ENCODE assay signal across 1 cellular context in the genomic region with DNA sequence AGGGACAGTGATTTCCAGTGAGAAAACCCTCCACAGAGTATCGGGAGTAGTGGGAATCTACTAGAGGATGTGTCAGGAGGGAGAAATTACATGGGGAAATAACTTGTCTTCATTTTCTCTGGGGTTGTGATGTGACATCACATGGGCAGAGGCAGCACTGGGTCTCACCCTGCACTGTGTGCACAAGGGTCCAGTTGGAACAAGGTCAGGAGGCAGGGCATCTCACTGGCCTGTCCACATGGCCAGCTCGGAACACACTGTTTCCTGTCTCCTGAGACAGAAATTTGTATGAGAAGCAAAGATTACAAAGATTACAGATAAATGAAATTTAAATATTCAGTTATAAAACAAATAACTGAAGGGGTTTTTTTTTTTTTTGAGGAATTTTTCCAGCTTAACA.
TF ChIP-seq lines count a peak whose summit lies in the region.

No MANE protein-coding gene starts in this region.

TF ChIP-seq in GM23338, 12 proteins besides CTCF, POLR2A, EP300 and RAD21 (continued from another document):
- TF ChIP-seq, protein P1, sequence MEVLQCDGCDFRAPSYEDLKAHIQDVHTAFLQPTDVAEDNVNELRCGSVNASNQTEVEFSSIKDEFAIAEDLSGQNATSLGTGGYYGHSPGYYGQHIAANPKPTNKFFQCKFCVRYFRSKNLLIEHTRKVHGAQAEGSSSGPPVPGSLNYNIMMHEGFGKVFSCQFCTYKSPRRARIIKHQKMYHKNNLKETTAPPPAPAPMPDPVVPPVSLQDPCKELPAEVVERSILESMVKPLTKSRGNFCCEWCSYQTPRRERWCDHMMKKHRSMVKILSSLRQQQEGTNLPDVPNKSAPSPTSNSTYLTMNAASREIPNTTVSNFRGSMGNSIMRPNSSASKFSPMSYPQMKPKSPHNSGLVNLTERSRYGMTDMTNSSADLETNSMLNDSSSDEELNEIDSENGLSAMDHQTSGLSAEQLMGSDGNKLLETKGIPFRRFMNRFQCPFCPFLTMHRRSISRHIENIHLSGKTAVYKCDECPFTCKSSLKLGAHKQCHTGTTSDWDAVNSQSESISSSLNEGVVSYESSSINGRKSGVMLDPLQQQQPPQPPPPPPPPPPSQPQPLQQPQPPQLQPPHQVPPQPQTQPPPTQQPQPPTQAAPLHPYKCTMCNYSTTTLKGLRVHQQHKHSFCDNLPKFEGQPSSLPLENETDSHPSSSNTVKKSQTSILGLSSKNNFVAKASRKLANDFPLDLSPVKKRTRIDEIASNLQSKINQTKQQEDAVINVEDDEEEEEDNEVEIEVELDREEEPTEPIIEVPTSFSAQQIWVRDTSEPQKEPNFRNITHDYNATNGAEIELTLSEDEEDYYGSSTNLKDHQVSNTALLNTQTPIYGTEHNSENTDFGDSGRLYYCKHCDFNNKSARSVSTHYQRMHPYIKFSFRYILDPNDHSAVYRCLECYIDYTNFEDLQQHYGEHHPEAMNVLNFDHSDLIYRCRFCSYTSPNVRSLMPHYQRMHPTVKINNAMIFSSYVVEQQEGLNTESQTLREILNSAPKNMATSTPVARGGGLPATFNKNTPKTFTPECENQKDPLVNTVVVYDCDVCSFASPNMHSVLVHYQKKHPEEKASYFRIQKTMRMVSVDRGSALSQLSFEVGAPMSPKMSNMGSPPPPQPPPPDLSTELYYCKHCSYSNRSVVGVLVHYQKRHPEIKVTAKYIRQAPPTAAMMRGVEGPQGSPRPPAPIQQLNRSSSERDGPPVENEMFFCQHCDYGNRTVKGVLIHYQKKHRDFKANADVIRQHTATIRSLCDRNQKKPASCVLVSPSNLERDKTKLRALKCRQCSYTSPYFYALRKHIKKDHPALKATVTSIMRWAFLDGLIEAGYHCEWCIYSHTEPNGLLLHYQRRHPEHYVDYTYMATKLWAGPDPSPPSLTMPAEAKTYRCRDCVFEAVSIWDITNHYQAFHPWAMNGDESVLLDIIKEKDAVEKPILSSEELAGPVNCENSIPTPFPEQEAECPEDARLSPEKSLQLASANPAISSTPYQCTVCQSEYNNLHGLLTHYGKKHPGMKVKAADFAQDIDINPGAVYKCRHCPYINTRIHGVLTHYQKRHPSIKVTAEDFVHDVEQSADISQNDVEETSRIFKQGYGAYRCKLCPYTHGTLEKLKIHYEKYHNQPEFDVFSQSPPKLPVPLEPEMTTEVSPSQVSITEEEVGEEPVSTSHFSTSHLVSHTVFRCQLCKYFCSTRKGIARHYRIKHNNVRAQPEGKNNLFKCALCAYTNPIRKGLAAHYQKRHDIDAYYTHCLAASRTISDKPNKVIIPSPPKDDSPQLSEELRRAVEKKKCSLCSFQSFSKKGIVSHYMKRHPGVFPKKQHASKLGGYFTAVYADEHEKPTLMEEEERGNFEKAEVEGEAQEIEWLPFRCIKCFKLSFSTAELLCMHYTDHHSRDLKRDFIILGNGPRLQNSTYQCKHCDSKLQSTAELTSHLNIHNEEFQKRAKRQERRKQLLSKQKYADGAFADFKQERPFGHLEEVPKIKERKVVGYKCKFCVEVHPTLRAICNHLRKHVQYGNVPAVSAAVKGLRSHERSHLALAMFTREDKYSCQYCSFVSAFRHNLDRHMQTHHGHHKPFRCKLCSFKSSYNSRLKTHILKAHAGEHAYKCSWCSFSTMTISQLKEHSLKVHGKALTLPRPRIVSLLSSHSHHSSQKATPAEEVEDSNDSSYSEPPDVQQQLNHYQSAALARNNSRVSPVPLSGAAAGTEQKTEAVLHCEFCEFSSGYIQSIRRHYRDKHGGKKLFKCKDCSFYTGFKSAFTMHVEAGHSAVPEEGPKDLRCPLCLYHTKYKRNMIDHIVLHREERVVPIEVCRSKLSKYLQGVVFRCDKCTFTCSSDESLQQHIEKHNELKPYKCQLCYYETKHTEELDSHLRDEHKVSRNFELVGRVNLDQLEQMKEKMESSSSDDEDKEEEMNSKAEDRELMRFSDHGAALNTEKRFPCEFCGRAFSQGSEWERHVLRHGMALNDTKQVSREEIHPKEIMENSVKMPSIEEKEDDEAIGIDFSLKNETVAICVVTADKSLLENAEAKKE (CRISPR knock-in tag; IDR thresholded peaks at IDR 0.05) = no peak
- no peak for TF ChIP-seq CREB1 (CRISPR knock-in tag; IDR thresholded peaks at IDR 0.05; ENCODE audit: low read depth)
- no peak for TF ChIP-seq POLR2AphosphoS5 (IDR thresholded peaks at IDR 0.05; ENCODE audit: low read depth)
- TF ChIP-seq, protein P2, sequence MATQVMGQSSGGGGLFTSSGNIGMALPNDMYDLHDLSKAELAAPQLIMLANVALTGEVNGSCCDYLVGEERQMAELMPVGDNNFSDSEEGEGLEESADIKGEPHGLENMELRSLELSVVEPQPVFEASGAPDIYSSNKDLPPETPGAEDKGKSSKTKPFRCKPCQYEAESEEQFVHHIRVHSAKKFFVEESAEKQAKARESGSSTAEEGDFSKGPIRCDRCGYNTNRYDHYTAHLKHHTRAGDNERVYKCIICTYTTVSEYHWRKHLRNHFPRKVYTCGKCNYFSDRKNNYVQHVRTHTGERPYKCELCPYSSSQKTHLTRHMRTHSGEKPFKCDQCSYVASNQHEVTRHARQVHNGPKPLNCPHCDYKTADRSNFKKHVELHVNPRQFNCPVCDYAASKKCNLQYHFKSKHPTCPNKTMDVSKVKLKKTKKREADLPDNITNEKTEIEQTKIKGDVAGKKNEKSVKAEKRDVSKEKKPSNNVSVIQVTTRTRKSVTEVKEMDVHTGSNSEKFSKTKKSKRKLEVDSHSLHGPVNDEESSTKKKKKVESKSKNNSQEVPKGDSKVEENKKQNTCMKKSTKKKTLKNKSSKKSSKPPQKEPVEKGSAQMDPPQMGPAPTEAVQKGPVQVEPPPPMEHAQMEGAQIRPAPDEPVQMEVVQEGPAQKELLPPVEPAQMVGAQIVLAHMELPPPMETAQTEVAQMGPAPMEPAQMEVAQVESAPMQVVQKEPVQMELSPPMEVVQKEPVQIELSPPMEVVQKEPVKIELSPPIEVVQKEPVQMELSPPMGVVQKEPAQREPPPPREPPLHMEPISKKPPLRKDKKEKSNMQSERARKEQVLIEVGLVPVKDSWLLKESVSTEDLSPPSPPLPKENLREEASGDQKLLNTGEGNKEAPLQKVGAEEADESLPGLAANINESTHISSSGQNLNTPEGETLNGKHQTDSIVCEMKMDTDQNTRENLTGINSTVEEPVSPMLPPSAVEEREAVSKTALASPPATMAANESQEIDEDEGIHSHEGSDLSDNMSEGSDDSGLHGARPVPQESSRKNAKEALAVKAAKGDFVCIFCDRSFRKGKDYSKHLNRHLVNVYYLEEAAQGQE (IDR thresholded peaks at IDR 0.05; ENCODE audit: unreplicated experiment) = no peak
- TF ChIP-seq ZNF114 (CRISPR knock-in tag; IDR thresholded peaks at IDR 0.05) = no peak
